In genomic region chr19:39480337-39481228, GRCh38 we compare ENCODE assay signal across 8 cellular contexts. TPM values are rescaled to one million over a fixed set of nuclear protein-coding genes. Genes with fewer than 3 reads are reported as not detected.
DNase-seq lines count a peak whose midpoint lies in the region; ATAC-seq, FAIRE-seq and TF ChIP-seq lines count a peak whose summit lies in the region.

Gene TIMM50 (plus strand): TSS chr19:39480838. CDS start chr19:39480854, 16 bp downstream.

- H3K23ac ChIP-seq in H1 (ENCODE audit: insufficient read length) = no peak within 1 kb of the TSS
- H3K23ac ChIP-seq in mesenchymal stem cell (ENCODE audit: low read length in 2 of 2) = no peak within 1 kb of the TSS

- H3K18ac ChIP-seq in H1 (ENCODE audit: extremely low read depth, low read length) = peak within 1 kb of the TSS; percentile 85; the same call in 1 of the 2 replicates
- H3K18ac ChIP-seq in mesenchymal stem cell (ENCODE audit: low read depth in 1 of 2, low read length in 2 of 2) = peak within 1 kb of the TSS; percentile 91 to 98

- H3K4me3 ChIP-seq in HUES48 (ENCODE audit: low read depth, low read length) (peak within 1 kb of the TSS; percentile 90), NT2/D1 (ENCODE audit: insufficient read length, low read depth) (peak within 1 kb of the TSS; percentile 99), H1 (ENCODE audit: extremely low read depth in 1 of 4, insufficient read depth in 2 of 4, low read depth in 3 of 4, low read length in 4 of 4) (peak within 1 kb of the TSS; percentile 89 to 98 (median 95)), mesenchymal stem cell (ENCODE audit: insufficient read depth in 1 of 2, low read depth in 1 of 2, low read length in 2 of 2) (peak within 1 kb of the TSS; percentile 84 to 99)

- no peaks in the 10 kb centered on the region for H3K9me3 ChIP-seq in HUES48 (ENCODE audit: control insufficient read depth, insufficient read depth, low read length)
- no peaks in the 10 kb centered on the region for H3K9me3 ChIP-seq in NT2/D1 (ENCODE audit: insufficient read depth, low read length)
- no peaks in the 10 kb centered on the region for H3K9me3 ChIP-seq in H1 (ENCODE audit: insufficient read depth in 2 of 2, low read depth in 1 of 2, low read length in 1 of 2)
- H3K9me3 ChIP-seq in mesenchymal stem cell (ENCODE audit: control insufficient read depth, low read length) = no peaks in the 10 kb centered on the region

- 7% methylated on average over 37 of the region's 62 CpGs; no CpG with 5 or more reads in 1 of the 2 experiments for WGBS in H1 (ENCODE audit: extremely low coverage in 1 of 2, insufficient coverage in 1 of 2, insufficient read length in 1 of 2, insufficient replicate concordance in 2 of 2, low coverage in 1 of 2, low lambda C conversion rate in 2 of 2, missing lambda C conversion rate in 1 of 2), 2 experiments
- WGBS in mesenchymal stem cell = 2% methylated on average over 60 of the region's 62 CpGs

- H3K9ac ChIP-seq in HUES48 (ENCODE audit: low read depth, low read length) = peak within 1 kb of the TSS; percentile 97
- peak within 1 kb of the TSS; percentile 98 for H3K9ac ChIP-seq in NT2/D1 (ENCODE audit: insufficient read length, low read depth)
- peak within 1 kb of the TSS; percentile 95 to 99 (median 96) for H3K9ac ChIP-seq in H1 (replicated peaks in 1 of 4; ENCODE audit: extremely low read depth in 1 of 4, low read depth in 3 of 4, low read length in 3 of 4)
- H3K9ac ChIP-seq in mesenchymal stem cell (ENCODE audit: low read length) = peak within 1 kb of the TSS; percentile 99

- peak within 1 kb of the TSS; percentile 94 for H3K27ac ChIP-seq in HUES48 (ENCODE audit: low read depth, low read length)
- H3K27ac ChIP-seq in H1 (ENCODE audit: low read depth, low read length) = peak within 1 kb of the TSS; percentile 93
- peak within 1 kb of the TSS; percentile 61 for H3K27ac ChIP-seq in mesenchymal stem cell (ENCODE audit: low read length, poor library complexity, severe bottlenecking)

- peaks cover 5% of the 10 kb centered on the region for H3K23me2 ChIP-seq in H1 (ENCODE audit: low read depth, low read length)

- peak within 1 kb of the TSS; percentile 79 for H2BK5ac ChIP-seq in H1 (ENCODE audit: low read depth, low read length)
- peak within 1 kb of the TSS; percentile 15 for H2BK5ac ChIP-seq in mesenchymal stem cell (ENCODE audit: low read depth, low read length, poor library complexity, severe bottlenecking)

- H2BK15ac ChIP-seq in H1 (ENCODE audit: low read length) = peak within 1 kb of the TSS; percentile 92; the same call in 1 of the 2 replicates
- H2BK15ac ChIP-seq in mesenchymal stem cell (ENCODE audit: low read depth, poor library complexity, severe bottlenecking) = no peak within 1 kb of the TSS

- H2BK120ac ChIP-seq in H1 (replicated peaks; ENCODE audit: low read depth, low read length) = no peak within 1 kb of the TSS
- H2BK120ac ChIP-seq in mesenchymal stem cell (ENCODE audit: low read depth, low read length) = peak within 1 kb of the TSS; percentile 35

- CTCF ChIA-PET in H1 (lab: Charles Lee; ENCODE audit: partially characterized antibody) = interaction anchor here (1.3 to 1.5 kb wide), 2 partner anchors 9 to 52 kb away, joined by 4 to 5 read pairs; partner anchors contain the start of gene EID2B

- no peak within 1 kb of the TSS for H3K14ac ChIP-seq in H1 (ENCODE audit: insufficient read length)
- H3K14ac ChIP-seq in mesenchymal stem cell (ENCODE audit: low read length in 2 of 2) = no peak within 1 kb of the TSS

- H4K91ac ChIP-seq in H1 (replicated peaks; ENCODE audit: insufficient read length, low read length) (peak within 1 kb of the TSS; percentile 22), mesenchymal stem cell (ENCODE audit: low read length) (peak within 1 kb of the TSS; percentile 70)

- POLR2A ChIA-PET in H1 (lab: Charles Lee; ENCODE audit: partially characterized antibody) = interaction anchor here (0.7 to 8.3 kb wide), 14 partner anchors 12 to 124 kb away, joined by 3 to 96 read pairs (median 4); partner anchors contain the start of genes DLL3, RPS16 and SUPT5H

- H3K79me1 ChIP-seq in H1 (ENCODE audit: low read depth, low read length) = peaks cover 4% of the 10 kb centered on the region
- peaks cover 23% of the 10 kb centered on the region for H3K79me1 ChIP-seq in mesenchymal stem cell (replicated peaks; ENCODE audit: low read length, poor library complexity, severe bottlenecking)

- peaks cover 2 to 4% of the 10 kb centered on the region in 2 experiments for H4K20me1 ChIP-seq in H1 (replicated peaks in 1 of 2; ENCODE audit: control insufficient read depth in 1 of 2, insufficient read depth in 2 of 2, low read length in 2 of 2)

- H2BK12ac ChIP-seq in H1 (ENCODE audit: low read depth, low read length) (peak within 1 kb of the TSS; percentile 75), mesenchymal stem cell (ENCODE audit: low read length in 2 of 2) (no peak within 1 kb of the TSS)

- peak; percentile 90 for ATAC-seq in GM21381 (IDR thresholded peaks at IDR 0.05; ENCODE audit: unreplicated experiment)

- peak within 1 kb of the TSS; percentile 39 for H4K5ac ChIP-seq in H1 (ENCODE audit: insufficient read length, low read depth, low read length)

- TF ChIP-seq POLR2A in H1 (IDR thresholded peaks at IDR 0.05; ENCODE audit: control extremely low read depth in 1 of 2, low read depth in 2 of 2, low read length in 2 of 2) = peak; percentile 74 to 84

- H2BK20ac ChIP-seq in H1 (ENCODE audit: low read length) = no peak within 1 kb of the TSS

- FAIRE-seq in H1 (lab: Jason Lieb, UNC) = peak; percentile 62

- TF ChIP-seq EP300 in H1 (IDR thresholded peaks at IDR 0.05; ENCODE audit: borderline replicate concordance in 1 of 2, low read depth in 2 of 2, low read length in 2 of 2) = no peak; a peak in 1 of 3 replicates

- TF ChIP-seq CTCF in H1 (IDR thresholded peaks at IDR 0.05; ENCODE audit: control extremely low read depth in 1 of 3, insufficient read depth in 1 of 3, low read depth in 1 of 3, low read length in 3 of 3) = no peak

- peaks cover 38% of the 10 kb centered on the region for H3K36me3 ChIP-seq in HUES48 (ENCODE audit: control insufficient read depth, insufficient read depth, low read length)
- H3K36me3 ChIP-seq in NT2/D1 (ENCODE audit: insufficient read depth, insufficient read length, low read length) = peaks cover 42% of the 10 kb centered on the region
- H3K36me3 ChIP-seq in H1 (ENCODE audit: control insufficient read depth in 2 of 4, insufficient read depth in 4 of 4, low read length in 3 of 4) = peaks cover 11 to 36% (median 19%) of the 10 kb centered on the region in 4 experiments
- peaks cover 28 to 40% of the 10 kb centered on the region in 2 experiments for H3K36me3 ChIP-seq in mesenchymal stem cell (ENCODE audit: control insufficient read depth in 1 of 2, insufficient read depth in 2 of 2, low read depth in 1 of 2, low read length in 2 of 2)

- peak within 1 kb of the TSS; percentile 1 for H3K4ac ChIP-seq in H1 (replicated peaks; ENCODE audit: insufficient read length, low read depth, low read length)
- peak within 1 kb of the TSS; percentile 62 to 96 for H3K4ac ChIP-seq in mesenchymal stem cell (ENCODE audit: low read depth in 1 of 2, low read length in 2 of 2)

- H3K56ac ChIP-seq in H1 (replicated peaks; ENCODE audit: insufficient read length, low read depth, low read length) = peak within 1 kb of the TSS; percentile 55

- H2AK5ac ChIP-seq in H1 (ENCODE audit: low read depth, low read length) = no peak within 1 kb of the TSS
- H2AK5ac ChIP-seq in mesenchymal stem cell (ENCODE audit: low read length, severe bottlenecking) = no peak within 1 kb of the TSS

- H3K4me2 ChIP-seq in H1 (ENCODE audit: insufficient read depth in 1 of 2, low read depth in 2 of 2, low read length in 2 of 2) = peak within 1 kb of the TSS; percentile 88 to 95
- peak within 1 kb of the TSS; percentile 84 for H3K4me2 ChIP-seq in mesenchymal stem cell (ENCODE audit: low read length, poor library complexity, severe bottlenecking)

- peak within 1 kb of the TSS; percentile 64; the same call in 1 of the 2 replicates for H2AFZ ChIP-seq in H1 (ENCODE audit: low read length)
- peak within 1 kb of the TSS; percentile 93 for H2AFZ ChIP-seq in mesenchymal stem cell (ENCODE audit: low read depth, low read length)

- H3K4me1 ChIP-seq in HUES48 (ENCODE audit: control insufficient read depth, insufficient read depth, low read length) (peaks cover 6% of the 10 kb centered on the region; the same call in 1 of the 2 replicates), NT2/D1 (ENCODE audit: insufficient read depth, insufficient read length) (no peaks in the 10 kb centered on the region), H1 (replicated peaks in 1 of 4; ENCODE audit: control insufficient read depth in 3 of 4, insufficient read depth in 4 of 4, low read length in 3 of 4) (peaks cover 0 to 10% (median 4%) of the 10 kb centered on the region in 4 experiments; a peak in 5 of 7 replicates), mesenchymal stem cell (ENCODE audit: control insufficient read depth, insufficient read depth, low read depth, low read length) (peaks cover 12% of the 10 kb centered on the region)

- no peaks in the 10 kb centered on the region for H3K27me3 ChIP-seq in HUES48 (ENCODE audit: control insufficient read depth, insufficient read depth, low read length)
- H3K27me3 ChIP-seq in NT2/D1 (ENCODE audit: insufficient read depth, insufficient read length) = no peaks in the 10 kb centered on the region
- no peaks in the 10 kb centered on the region for H3K27me3 ChIP-seq in H1 (replicated peaks in 1 of 4; ENCODE audit: control insufficient read depth in 3 of 4, extremely low read depth in 1 of 4, insufficient read depth in 3 of 4, low read length in 3 of 4)
- no peaks in the 10 kb centered on the region for H3K27me3 ChIP-seq in mesenchymal stem cell (ENCODE audit: control insufficient read depth in 1 of 2, insufficient read depth in 1 of 2, low read length in 2 of 2)

- no peak; a peak in 1 of 4 replicates for TF ChIP-seq RAD21 in H1 (IDR thresholded peaks at IDR 0.05 in 1 of 2, conservative IDR thresholded peaks at IDR 0.05 in 1 of 2; ENCODE audit: low read depth in 2 of 2, low read length in 2 of 2)

- H4K8ac ChIP-seq in H1 (ENCODE audit: extremely low read depth, insufficient read depth, low read length) (peak within 1 kb of the TSS; percentile 98), mesenchymal stem cell (ENCODE audit: low read length) (peak within 1 kb of the TSS; percentile 94)

- DNase-seq in COLO829 (ENCODE audit: low spot score) (peak; percentile 88), NT2/D1 (ENCODE audit: low read depth, low spot score) (peak; percentile 95), H1 (ENCODE audit: low read depth in 1 of 2, low spot score in 2 of 2) (peak; percentile 97 to 98), mesenchymal stem cell (peak; percentile 96)
- DNase-seq in activated CD8-positive, alpha-beta memory T cell treated with anti-CD3 and anti-CD28 coated beads for 48 hours (ENCODE audit: low read depth in 2 of 3, low spot score in 2 of 3) = peak; percentile 97 to 99 (median 98)
- peak; percentile 98 for DNase-seq in stimulated activated CD8-positive, alpha-beta memory T cell treated with anti-CD3 and anti-CD28 coated beads, Interleukin-12 subunit alpha, Interleukin-12 subunit beta, amount 100 ng/mL, for 24 hours (ENCODE audit: extremely low read depth)

- peaks cover 6 to 24% of the 10 kb centered on the region in 2 experiments; a peak in 3 of 4 replicates for H3K79me2 ChIP-seq in H1 (ENCODE audit: control insufficient read depth in 1 of 2, insufficient read depth in 2 of 2, low read length in 2 of 2)

RNA-seq across cellular contexts. Expression of gene TIMM50, which starts in this region (rescaled TPM):
- total RNA-seq in H1 (2021; fragmentation: NEBNext Ultra II Directional; extraction: Animal tissue kit (Norgen Biotek cat#: 25700)) = 153 and 155 TPM in 2 replicates
- 187 and 217 TPM in 2 replicates for polyA plus RNA-seq in H1 (2011; rRNA removed)
- 162 TPM for polyA plus RNA-seq in H1 (2011; cell fraction: cytosol; rRNA removed)
- polyA plus RNA-seq in H1 (2011; cell fraction: nucleus; rRNA removed) = 233 TPM
- polyA plus RNA-seq in H1 (2012, experiment 1 of 2) = 147 to 197 TPM (median 169 TPM) in 4 replicates
- 251 TPM for polyA plus RNA-seq in H1 (2012, experiment 2 of 2)
- polyA plus RNA-seq in H1 (2013, experiment 1 of 2) = 125 TPM
- 123 TPM for polyA plus RNA-seq in H1 (2013, experiment 2 of 2)
- 121 and 126 TPM in 2 replicates for polyA minus RNA-seq in H1 (2011; rRNA and poly(A)+ RNA removed)
- polyA minus RNA-seq in H1 (2011; cell fraction: cytosol; rRNA and poly(A)+ RNA removed) = 92.0 TPM
- polyA minus RNA-seq in H1 (2011; cell fraction: nucleus; rRNA and poly(A)+ RNA removed) = 71.7 TPM
- polyA plus RNA-seq in mesenchymal stem cell (2013, experiment 1 of 2) = 57.0 TPM
- 58.8 TPM for polyA plus RNA-seq in mesenchymal stem cell (2013, experiment 2 of 2)

Comparison
In these comparisons a context has a peak if more than half of its experiments do, and no peak if none do; other contexts are left out.
1. Peak in every context shown above with its lines: DNase-seq, ATAC-seq, H3K4me3 ChIP-seq and H3K27ac ChIP-seq.